Comparison of ENCODE assay signal across 8 cellular contexts in genomic region chr6:111972714-111973678, GRCh38.
A peak's percentile ranks its signal among the peaks of the same experiment; 100 is the strongest.
DNase-seq lines count a peak whose midpoint lies in the region; ATAC-seq and TF ChIP-seq lines count a peak whose summit lies in the region.

No MANE protein-coding gene starts in this region.

- H3K4me3 Mint-ChIP-seq in CD4-positive, alpha-beta T cell: peak overlapping the region; percentile 68

- no peaks in the 10 kb centered on the region for H3K9me3 ChIP-seq in CD4-positive, alpha-beta T cell (ENCODE audit: control insufficient read depth, low read length)
- no peaks in the 10 kb centered on the region for H3K9me3 ChIP-seq in heart right ventricle

- H3K9me3 Mint-ChIP-seq in CD4-positive, alpha-beta T cell: no peaks in the 10 kb centered on the region

- CTCF ChIA-PET in CD4-positive, alpha-beta T cell (lab: Charles Lee): interaction anchor here (0.9 to 2.4 kb wide), 11 partner anchors 10 to 261 kb away, joined by 3 to 12 read pairs (median 4); partner anchors contain the start of gene FYN

- H3K36me3 ChIP-seq in heart right ventricle: no peaks in the 10 kb centered on the region

- 56 to 62% methylated on average over 16 of the region's 16 CpGs for WGBS in heart right ventricle, 2 donors

- H3K27me3 ChIP-seq in CD4-positive, alpha-beta T cell (ENCODE audit: control insufficient read depth, insufficient read depth, low read length): no peaks in the 10 kb centered on the region
- H3K27me3 ChIP-seq in heart right ventricle: peaks cover 0 to 3% (median 0%) of the 10 kb centered on the region in 7 donors

- H3K4me1 ChIP-seq in heart right ventricle: peaks cover 0 to 43% (median 11%) of the 10 kb centered on the region in 9 donors

- peak; percentile 90 for ATAC-seq in CD4-positive, alpha-beta T cell (ENCODE audit: poor library complexity)
- peak; percentile 64 to 89 (median 82) for ATAC-seq in heart right ventricle
- ATAC-seq in GM19023 (IDR thresholded peaks at IDR 0.05; ENCODE audit: unreplicated experiment): no peak

- peak; percentile 48 to 81 (median 60) for DNase-seq in CD4-positive, alpha-beta T cell
- DNase-seq in RKO (ENCODE audit: low spot score) (peak; percentile 86), heart right ventricle (peak in 1 of 2 donors; percentile 27), GM19240 (ENCODE audit: insufficient read length, low spot score) (no peak), DMS114 treated with DMSO at 0.1 percent for 48 hours (lab: John Stamatoyannopoulos, UW; ENCODE audit: unreplicated experiment) (no peak)
- peak; percentile 23 for DNase-seq in activated gamma-delta T cell treated with anti-CD3 and anti-CD28 coated beads, Interleukin-2, amount 50 U/mL, for 16 hours (ENCODE audit: low read depth)
- peak; percentile 28 to 35 for DNase-seq in stimulated activated CD4-positive, alpha-beta T cell treated with anti-CD3 and anti-CD28 coated beads, Interleukin-15, amount 100 ng/mL, for 1 hour (ENCODE audit: low read depth in 1 of 2, low spot score in 1 of 2)

- H3K4me1 Mint-ChIP-seq in CD4-positive, alpha-beta T cell (ENCODE audit: low read depth): peaks cover 80% of the 10 kb centered on the region

- intact Hi-C loops in CD4-positive, alpha-beta T cell (cut with DNase I, micrococcal nuclease): loop anchor here in 1 of 2 experiments (1.0 to 5.0 kb wide), 4 partner anchors 20 to 211 kb away; partner anchors contain the start of gene FYN
- intact Hi-C loops in heart right ventricle (cut with DNase I): no loop called here

- no peaks in the 10 kb centered on the region for H3K27me3 Mint-ChIP-seq in CD4-positive, alpha-beta T cell

- H3K4me3 ChIP-seq in heart right ventricle: no peak overlapping the region

- POLR2A ChIA-PET in CD4-positive, alpha-beta T cell (lab: Charles Lee): interaction anchor here (0.7 to 5.4 kb wide), 21 partner anchors 9 to 1098 kb away, joined by 3 to 75 read pairs (median 5); partner anchors contain the start of genes AMD1 and FYN

- no peaks in the 10 kb centered on the region for H3K36me3 Mint-ChIP-seq in CD4-positive, alpha-beta T cell (ENCODE audit: low read depth)

- peak overlapping the region; percentile 93 for H3K27ac Mint-ChIP-seq in CD4-positive, alpha-beta T cell

- H3K27ac ChIP-seq in CD4-positive, alpha-beta T cell (ENCODE audit: low read depth, low read length): peak overlapping the region; percentile 93
- H3K27ac ChIP-seq in heart right ventricle: peak overlapping the region; percentile 11 to 84 (median 60)

- TF ChIP-seq CTCF in CD4-positive, alpha-beta T cell (IDR thresholded peaks at IDR 0.05): no peak
- TF ChIP-seq CTCF in heart right ventricle (IDR thresholded peaks at IDR 0.05): no peak

Comparison
In these comparisons a context has a peak if more than half of its experiments do, and no peak if none do; other contexts are left out.
1. DNase-seq: peak in CD4-positive, alpha-beta T cell (10 of 10), RKO (single experiment), activated gamma-delta T cell treated with anti-CD3 and anti-CD28 coated beads, Interleukin-2, amount 50 U/mL, for 16 hours (single experiment) and stimulated activated CD4-positive, alpha-beta T cell treated with anti-CD3 and anti-CD28 coated beads, Interleukin-15, amount 100 ng/mL, for 1 hour (2 of 2); none in GM19240 (single experiment) and DMS114 treated with DMSO at 0.1 percent for 48 hours (single experiment).